14 cellular contexts compared by ENCODE assay signal in the genomic region with DNA sequence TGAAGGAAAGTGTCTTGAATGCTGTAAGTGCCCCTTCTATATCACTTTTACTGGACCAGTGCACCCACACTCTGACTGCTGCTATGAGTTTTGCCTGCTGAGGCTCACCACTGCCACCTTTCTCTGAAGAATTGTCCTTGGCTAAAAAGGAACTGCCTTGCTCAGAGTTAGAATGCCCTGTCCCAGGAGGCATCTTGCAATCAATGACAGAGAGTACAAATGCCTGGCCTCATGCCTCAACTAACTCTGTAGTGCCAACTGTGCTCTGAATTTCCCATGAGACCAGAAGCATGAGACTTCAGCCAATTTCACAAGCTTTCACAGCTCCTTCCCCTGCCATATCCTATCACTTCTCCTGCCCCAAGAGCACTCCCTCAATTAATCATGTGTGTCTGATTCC.
A peak's percentile ranks its signal among the peaks of the same experiment; 100 is the strongest.
DNase-seq lines count a peak whose midpoint lies in the region; ATAC-seq and TF ChIP-seq lines count a peak whose summit lies in the region.
"Had no signal": no experiment of that assay in that cellular context is flagged by ENCODE, and none has a peak within 500 bp of the region (broad histone marks: within the 10 kb centered on the region; RNA-seq: fewer than 3 reads in every experiment).

No MANE protein-coding gene starts in this region.

- peak; percentile 21 for ATAC-seq in activated B cell treated with CpG ODN at 0.5 μM for 24 hours (ENCODE audit: low read depth)
- ATAC-seq in heart left ventricle, result peak; percentile 89 to 98 (median 94)
- no peak for ATAC-seq in GM19455 (IDR thresholded peaks at IDR 0.05; ENCODE audit: unreplicated experiment)
- ATAC-seq: activated CD8-positive, alpha-beta T cell treated with anti-CD3 and anti-CD28 coated beads for 36 hours; PC-3 had no signal

- intact Hi-C loops in activated B cell treated with CpG ODN at 0.5 μM for 24 hours (cut with micrococcal nuclease) (no loop called here), heart left ventricle (cut with DNase I) (loop anchor here in 2 of 10 donors (5.0 kb wide), 1 partner anchor 504 kb away; no protein-coding TSS in a partner anchor)

- H3K27me3 ChIP-seq in heart left ventricle, result no peaks in the 10 kb centered on the region

- no peaks in the 10 kb centered on the region for H3K36me3 ChIP-seq in heart left ventricle

- CTCF ChIA-PET in activated B cell treated with CpG ODN at 0.5 μM for 24 hours (lab: Charles Lee), result no interaction called here
- CTCF ChIA-PET in activated CD4-positive, alpha-beta T cell treated with anti-CD3 and anti-CD28 coated beads, Interleukin-2, amount 10 ng/mL, durations not matched to agents 7 days and 5 days (lab: Charles Lee), result no interaction called here

- no peak overlapping the region for H3K27ac ChIP-seq in heart left ventricle
- H3K27ac ChIP-seq: skin epidermis had no signal

- peaks cover 12% of the 10 kb centered on the region for H3K9me3 Mint-ChIP-seq in activated B cell treated with CpG ODN at 0.5 μM for 24 hours
- no peaks in the 10 kb centered on the region for H3K9me3 Mint-ChIP-seq in activated CD4-positive, alpha-beta T cell treated with anti-CD3 and anti-CD28 coated beads, Interleukin-2, amount 10 ng/mL, durations not matched to agents 7 days and 5 days

- H3K4me3 ChIP-seq in heart left ventricle, result no peak overlapping the region
- H3K4me3 ChIP-seq: skin epidermis had no signal

- no peaks in the 10 kb centered on the region for H3K27me3 Mint-ChIP-seq in activated B cell treated with CpG ODN at 0.5 μM for 24 hours
- no peaks in the 10 kb centered on the region for H3K27me3 Mint-ChIP-seq in activated CD4-positive, alpha-beta T cell treated with anti-CD3 and anti-CD28 coated beads, Interleukin-2, amount 10 ng/mL, durations not matched to agents 7 days and 5 days
- H3K27me3 Mint-ChIP-seq: activated CD8-positive, alpha-beta T cell treated with anti-CD3 and anti-CD28 coated beads for 36 hours; naive B cell had no signal

- POLR2A ChIA-PET in activated B cell treated with CpG ODN at 0.5 μM for 24 hours (lab: Charles Lee), result no interaction called here
- POLR2A ChIA-PET in activated CD4-positive, alpha-beta T cell treated with anti-CD3 and anti-CD28 coated beads, Interleukin-2, amount 10 ng/mL, durations not matched to agents 7 days and 5 days (lab: Charles Lee), result no interaction called here

- H3K4me3 Mint-ChIP-seq in activated B cell treated with CpG ODN at 0.5 μM for 24 hours, result no peak overlapping the region
- H3K4me3 Mint-ChIP-seq in activated CD4-positive, alpha-beta T cell treated with anti-CD3 and anti-CD28 coated beads, Interleukin-2, amount 10 ng/mL, durations not matched to agents 7 days and 5 days, result no peak overlapping the region
- H3K4me3 Mint-ChIP-seq: activated CD8-positive, alpha-beta T cell treated with anti-CD3 and anti-CD28 coated beads for 36 hours; naive B cell; T-helper 1 cell treated with Interleukin-12 subunit alpha and Interleukin-12 subunit beta and Interleukin-4 antibody, amounts not matched to agents 30 μg/mL and 1 μg/mL, for 36 hours had no signal

- H3K27ac Mint-ChIP-seq in activated B cell treated with CpG ODN at 0.5 μM for 24 hours, result no peak overlapping the region
- H3K27ac Mint-ChIP-seq in activated CD4-positive, alpha-beta T cell treated with anti-CD3 and anti-CD28 coated beads, Interleukin-2, amount 10 ng/mL, durations not matched to agents 7 days and 5 days, result no peak overlapping the region
- H3K27ac Mint-ChIP-seq: activated CD8-positive, alpha-beta T cell treated with anti-CD3 and anti-CD28 coated beads for 36 hours; T-helper 1 cell treated with Interleukin-12 subunit alpha and Interleukin-12 subunit beta and Interleukin-4 antibody, amounts not matched to agents 30 μg/mL and 1 μg/mL, for 36 hours had no signal

- no peaks in the 10 kb centered on the region for H3K36me3 Mint-ChIP-seq in activated B cell treated with CpG ODN at 0.5 μM for 24 hours (ENCODE audit: low read depth)
- no peaks in the 10 kb centered on the region for H3K36me3 Mint-ChIP-seq in activated CD4-positive, alpha-beta T cell treated with anti-CD3 and anti-CD28 coated beads, Interleukin-2, amount 10 ng/mL, durations not matched to agents 7 days and 5 days (ENCODE audit: low read depth)

- no peak for TF ChIP-seq POLR2A in heart left ventricle (IDR thresholded peaks at IDR 0.05)

- peaks cover 0 to 32% (median 15%) of the 10 kb centered on the region in 12 donors for H3K9me3 ChIP-seq in heart left ventricle

- DNase-seq in activated B cell treated with CpG ODN at 0.5 μM for 24 hours (no peak), heart left ventricle (peak in 4 of 5 donors; percentile 14 to 45 (median 42)), stromal cell of bone marrow (ENCODE audit: low read depth) (peak; percentile 18), AG08396 (ENCODE audit: low spot score) (no peak)
- no peak for DNase-seq in activated CD4-positive, alpha-beta T cell treated with anti-CD3 and anti-CD28 coated beads, Interleukin-2, amount 10 ng/mL, durations not matched to agents 7 days and 5 days
- DNase-seq: activated CD8-positive, alpha-beta T cell treated with anti-CD3 and anti-CD28 coated beads for 36 hours; cerebellar nuclear complex; naive B cell; NCI-H2081 treated with DMSO at 0.1 percent for 48 hours; PC-3 had no signal

- TF ChIP-seq CTCF in LNCAP (IDR thresholded peaks at IDR 0.05) (peak; percentile 15; the same call in 1 of the 2 replicates), activated B cell treated with CpG ODN at 0.5 μM for 24 hours (IDR thresholded peaks at IDR 0.05) (no peak), heart left ventricle (IDR thresholded peaks at IDR 0.05) (peak in 9 of 12 donors; percentile 6 to 49 (median 21))

- H3K4me1 Mint-ChIP-seq in activated B cell treated with CpG ODN at 0.5 μM for 24 hours, result peaks cover 8% of the 10 kb centered on the region
- H3K4me1 Mint-ChIP-seq in activated CD4-positive, alpha-beta T cell treated with anti-CD3 and anti-CD28 coated beads, Interleukin-2, amount 10 ng/mL, durations not matched to agents 7 days and 5 days, result no peaks in the 10 kb centered on the region

- peaks cover 0 to 6% (median 0%) of the 10 kb centered on the region in 12 donors for H3K4me1 ChIP-seq in heart left ventricle

Comparison
In these comparisons a context has a peak if more than half of its experiments do, and no peak if none do; other contexts are left out.
1. DNase-seq: peak in heart left ventricle (4 of 5) and stromal cell of bone marrow (single experiment); none in activated B cell treated with CpG ODN at 0.5 μM for 24 hours (single experiment), activated CD4-positive, alpha-beta T cell treated with anti-CD3 and anti-CD28 coated beads, Interleukin-2, amount 10 ng/mL, durations not matched to agents 7 days and 5 days (single experiment) and AG08396 (single experiment).